In the genomic region with DNA sequence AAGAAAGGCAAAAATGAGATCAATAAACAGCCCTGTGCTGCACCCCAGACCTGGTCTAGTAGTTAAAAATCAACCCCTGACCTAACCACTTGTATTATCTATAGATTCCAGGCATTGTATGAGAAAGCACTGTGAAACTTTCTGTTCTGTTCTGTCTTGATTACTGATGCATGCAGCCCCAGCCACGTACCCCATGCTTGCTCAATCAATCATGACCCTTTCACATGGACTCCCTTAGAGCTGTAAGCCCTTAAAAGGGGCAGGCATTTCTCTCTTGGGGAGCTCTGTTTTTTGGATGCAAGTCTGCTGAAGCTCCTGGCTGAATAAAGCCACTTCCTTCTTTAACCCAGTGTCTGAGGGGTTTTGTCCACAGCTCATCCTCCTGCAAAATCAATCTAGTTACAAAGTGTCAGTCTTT, we compare ENCODE assay signal across 11 cellular contexts. TPM values are rescaled to one million over a fixed set of nuclear protein-coding genes. Genes with fewer than 3 reads are reported as not detected.
DNase-seq lines count a peak whose midpoint lies in the region; ATAC-seq and TF ChIP-seq lines count a peak whose summit lies in the region.
"Had no signal": no experiment of that assay in that cellular context is flagged by ENCODE, and none has a peak within 500 bp of the region (broad histone marks: within the 10 kb centered on the region; RNA-seq: fewer than 3 reads in every experiment).

No MANE protein-coding gene starts in this region.

- CTCF ChIA-PET in WTC11 (lab: Charles Lee), result interaction anchor here (0.9 to 1.0 kb wide), 2 partner anchors 24 to 28 kb away, joined by 3 read pairs; a partner anchor contains a TSS

- WGBS in heart left ventricle, 4 donors, result 91 to 95% (median 94%) methylated on average over 1 of the region's 1 CpG

- H3K27me3 Mint-ChIP-seq in activated naive CD8-positive, alpha-beta T cell treated with anti-CD3 and anti-CD28 coated beads, Interleukin-2, amount 50 U/mL, for 24 hours, result peaks cover 16% of the 10 kb centered on the region
- peaks cover 7% of the 10 kb centered on the region; the same call in 1 of the 2 replicates for H3K27me3 Mint-ChIP-seq in WTC11 (ENCODE audit: low read depth)

- peak; percentile 57 to 87 for DNase-seq in erythroblast (lab: John Stamatoyannopoulos, UW)
- DNase-seq in stimulated activated CD4-positive, alpha-beta T cell treated with anti-CD3 and anti-CD28 coated beads, Interleukin-2, amount 100 ng/mL, for 24 hours, result no peak
- DNase-seq in activated naive CD8-positive, alpha-beta T cell treated with anti-CD3 and anti-CD28 coated beads, Interleukin-2, amount 50 U/mL, for 24 hours, result no peak
- DNase-seq in heart left ventricle, result no peak
- no peak for DNase-seq in WTC11 (ENCODE audit: low spot score)
- DNase-seq: HFFc6, NCI-H2081 treated with DMSO at 0.1 percent for 48 hours had no signal

- no peak overlapping the region for H3K4me3 Mint-ChIP-seq in activated naive CD8-positive, alpha-beta T cell treated with anti-CD3 and anti-CD28 coated beads, Interleukin-2, amount 50 U/mL, for 24 hours
- H3K4me3 Mint-ChIP-seq in WTC11, result no peak overlapping the region
- H3K4me3 Mint-ChIP-seq: HFFc6 had no signal

- H3K9me3 ChIP-seq in heart left ventricle, result peaks cover 0 to 10% (median 4%) of the 10 kb centered on the region in 12 donors

- peaks cover 0 to 27% (median 2%) of the 10 kb centered on the region in 12 donors for H3K4me1 ChIP-seq in heart left ventricle

- no peak overlapping the region for H3K4me3 ChIP-seq in heart left ventricle
- H3K4me3 ChIP-seq: SK-N-MC had no signal

- no peak overlapping the region for H3K27ac ChIP-seq in heart left ventricle
- H3K27ac ChIP-seq: SK-N-MC had no signal

- H3K27me3 ChIP-seq in heart left ventricle, result no peaks in the 10 kb centered on the region

- intact Hi-C loops in heart left ventricle (cut with DNase I), result no loop called here

- ATAC-seq in GM18870 (IDR thresholded peaks at IDR 0.05; ENCODE audit: unreplicated experiment) (peak; percentile 95), GM21737 (IDR thresholded peaks at IDR 0.05; ENCODE audit: unreplicated experiment) (peak; percentile 98), HG03342 (IDR thresholded peaks at IDR 0.05; ENCODE audit: unreplicated experiment) (peak; percentile 98), heart left ventricle (no peak), WTC11 (no peak)
- ATAC-seq in activated naive CD8-positive, alpha-beta T cell treated with anti-CD3 and anti-CD28 coated beads, Interleukin-2, amount 50 U/mL, for 24 hours, result no peak

- no peaks in the 10 kb centered on the region for H3K36me3 ChIP-seq in heart left ventricle

- POLR2A ChIA-PET in WTC11 (lab: Charles Lee), result no interaction called here

- TF ChIP-seq POLR2A in erythroblast (IDR thresholded peaks at IDR 0.05; ENCODE audit: low read length), result no peak
- TF ChIP-seq POLR2A in heart left ventricle (IDR thresholded peaks at IDR 0.05), result no peak

- no peak overlapping the region for H3K27ac Mint-ChIP-seq in activated naive CD8-positive, alpha-beta T cell treated with anti-CD3 and anti-CD28 coated beads, Interleukin-2, amount 50 U/mL, for 24 hours
- H3K27ac Mint-ChIP-seq in WTC11, result no peak overlapping the region
- H3K27ac Mint-ChIP-seq: HFFc6 had no signal

- TF ChIP-seq CTCF in heart left ventricle (IDR thresholded peaks at IDR 0.05) (no peak), WTC11 (IDR thresholded peaks at IDR 0.05) (no peak)

- H3K36me3 Mint-ChIP-seq in activated naive CD8-positive, alpha-beta T cell treated with anti-CD3 and anti-CD28 coated beads, Interleukin-2, amount 50 U/mL, for 24 hours (ENCODE audit: low read depth), result no peaks in the 10 kb centered on the region
- no peaks in the 10 kb centered on the region for H3K36me3 Mint-ChIP-seq in WTC11

- no peaks in the 10 kb centered on the region for H3K4me1 Mint-ChIP-seq in activated naive CD8-positive, alpha-beta T cell treated with anti-CD3 and anti-CD28 coated beads, Interleukin-2, amount 50 U/mL, for 24 hours
- H3K4me1 Mint-ChIP-seq in WTC11, result no peaks in the 10 kb centered on the region

- peaks cover 15% of the 10 kb centered on the region for H3K9me3 Mint-ChIP-seq in activated naive CD8-positive, alpha-beta T cell treated with anti-CD3 and anti-CD28 coated beads, Interleukin-2, amount 50 U/mL, for 24 hours
- peaks cover 21% of the 10 kb centered on the region for H3K9me3 Mint-ChIP-seq in WTC11

TF ChIP-seq in WTC11, 78 proteins besides CTCF, POLR2A, EP300 and RAD21:
- TF ChIP-seq, protein P1, sequence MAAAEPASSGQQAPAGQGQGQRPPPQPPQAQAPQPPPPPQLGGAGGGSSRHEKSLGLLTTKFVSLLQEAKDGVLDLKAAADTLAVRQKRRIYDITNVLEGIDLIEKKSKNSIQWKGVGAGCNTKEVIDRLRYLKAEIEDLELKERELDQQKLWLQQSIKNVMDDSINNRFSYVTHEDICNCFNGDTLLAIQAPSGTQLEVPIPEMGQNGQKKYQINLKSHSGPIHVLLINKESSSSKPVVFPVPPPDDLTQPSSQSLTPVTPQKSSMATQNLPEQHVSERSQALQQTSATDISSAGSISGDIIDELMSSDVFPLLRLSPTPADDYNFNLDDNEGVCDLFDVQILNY (CRISPR knock-in tag; IDR thresholded peaks at IDR 0.05), result no peak
- TF ChIP-seq ATF1 (CRISPR knock-in tag; IDR thresholded peaks at IDR 0.05), result no peak
- no peak for TF ChIP-seq ETV6 (CRISPR knock-in tag; IDR thresholded peaks at IDR 0.05)
- TF ChIP-seq RELA (CRISPR knock-in tag; IDR thresholded peaks at IDR 0.05; ENCODE audit: borderline replicate concordance), result no peak
- TF ChIP-seq OVOL2 (CRISPR knock-in tag; IDR thresholded peaks at IDR 0.05; ENCODE audit: borderline replicate concordance), result no peak
- TF ChIP-seq TEAD1 (CRISPR knock-in tag; IDR thresholded peaks at IDR 0.05), result no peak
- TF ChIP-seq MYBL2 (CRISPR knock-in tag; IDR thresholded peaks at IDR 0.05), result no peak
- TF ChIP-seq, protein P2, sequence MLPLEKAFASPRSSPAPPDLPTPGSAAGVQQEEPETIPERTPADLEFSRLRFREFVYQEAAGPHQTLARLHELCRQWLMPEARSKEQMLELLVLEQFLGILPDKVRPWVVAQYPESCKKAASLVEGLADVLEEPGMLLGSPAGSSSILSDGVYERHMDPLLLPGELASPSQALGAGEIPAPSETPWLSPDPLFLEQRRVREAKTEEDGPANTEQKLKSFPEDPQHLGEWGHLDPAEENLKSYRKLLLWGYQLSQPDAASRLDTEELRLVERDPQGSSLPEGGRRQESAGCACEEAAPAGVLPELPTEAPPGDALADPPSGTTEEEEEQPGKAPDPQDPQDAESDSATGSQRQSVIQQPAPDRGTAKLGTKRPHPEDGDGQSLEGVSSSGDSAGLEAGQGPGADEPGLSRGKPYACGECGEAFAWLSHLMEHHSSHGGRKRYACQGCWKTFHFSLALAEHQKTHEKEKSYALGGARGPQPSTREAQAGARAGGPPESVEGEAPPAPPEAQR (CRISPR knock-in tag; IDR thresholded peaks at IDR 0.05), result no peak
- no peak for TF ChIP-seq EMX1 (CRISPR knock-in tag; IDR thresholded peaks at IDR 0.05)
- TF ChIP-seq NR2C2 (CRISPR knock-in tag; IDR thresholded peaks at IDR 0.05), result no peak
- no peak for TF ChIP-seq NR1H2 (CRISPR knock-in tag; IDR thresholded peaks at IDR 0.05)
- TF ChIP-seq, protein P3, sequence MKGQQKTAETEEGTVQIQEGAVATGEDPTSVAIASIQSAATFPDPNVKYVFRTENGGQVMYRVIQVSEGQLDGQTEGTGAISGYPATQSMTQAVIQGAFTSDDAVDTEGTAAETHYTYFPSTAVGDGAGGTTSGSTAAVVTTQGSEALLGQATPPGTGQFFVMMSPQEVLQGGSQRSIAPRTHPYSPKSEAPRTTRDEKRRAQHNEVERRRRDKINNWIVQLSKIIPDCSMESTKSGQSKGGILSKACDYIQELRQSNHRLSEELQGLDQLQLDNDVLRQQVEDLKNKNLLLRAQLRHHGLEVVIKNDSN (CRISPR knock-in tag; IDR thresholded peaks at IDR 0.05), result no peak
- TF ChIP-seq ESRRA (CRISPR knock-in tag; IDR thresholded peaks at IDR 0.05; ENCODE audit: borderline replicate concordance), result no peak

RNA-seq across cellular contexts. Expression of a gene that starts 24.2 kb away (rescaled TPM):
- 100 to 1,000 TPM in 1 of 9 donors, 10 to 100 TPM in 8; 43.6 to 103 (median 63.8) TPM for total RNA-seq in heart left ventricle
- 10 to 100 TPM; 37.4 to 41.8 TPM for polyA plus RNA-seq in heart left ventricle
- total RNA-seq in WTC11 (2021), result 0.18 to 0.35 TPM (median 0.27 TPM) in 3 replicates

Comparison
In these comparisons a context has a peak if more than half of its experiments do, and no peak if none do; other contexts are left out.
1. ATAC-seq: peak in GM18870 (single experiment), GM21737 (single experiment) and HG03342 (single experiment); none in activated naive CD8-positive, alpha-beta T cell treated with anti-CD3 and anti-CD28 coated beads, Interleukin-2, amount 50 U/mL, for 24 hours (single experiment), heart left ventricle (0 of 4) and WTC11 (single experiment).
2. DNase-seq: peak in erythroblast (2 of 2); none in stimulated activated CD4-positive, alpha-beta T cell treated with anti-CD3 and anti-CD28 coated beads, Interleukin-2, amount 100 ng/mL, for 24 hours (0 of 2), activated naive CD8-positive, alpha-beta T cell treated with anti-CD3 and anti-CD28 coated beads, Interleukin-2, amount 50 U/mL, for 24 hours (single experiment), heart left ventricle (0 of 5) and WTC11 (single experiment).
3. RNA of a gene that starts 24.2 kb away (total RNA-seq): 43.6 to 103 TPM in heart left ventricle; 0.18 to 0.35 TPM in WTC11; every median in the first group is over 10 times any median in the second.